8 cellular contexts compared by ENCODE assay signal in genomic region chr19:57319869-57320179, GRCh38. TPM values are rescaled to one million over a fixed set of nuclear protein-coding genes. Genes with fewer than 3 reads are reported as not detected.
DNase-seq lines count a peak whose midpoint lies in the region; ATAC-seq and TF ChIP-seq lines count a peak whose summit lies in the region.

No MANE protein-coding gene starts in this region.

- no peak for TF ChIP-seq CTCF in RWPE2 (IDR thresholded peaks at IDR 0.05; ENCODE audit: poor library complexity, severe bottlenecking)
- no peak for TF ChIP-seq CTCF in fibroblast of mammary gland (conservative IDR thresholded peaks at IDR 0.05; ENCODE audit: control insufficient read depth, insufficient read depth, low read depth, low read length)
- TF ChIP-seq CTCF in psoas muscle (IDR thresholded peaks at IDR 0.05) = no peak

- ATAC-seq in GM18517 (IDR thresholded peaks at IDR 0.05; ENCODE audit: unreplicated experiment) (peak; percentile 6), RWPE2 (ENCODE audit: low read depth) (no peak), psoas muscle (peak in 3 of 4 donors; percentile 39 to 41 (median 39)), GM19395 (IDR thresholded peaks at IDR 0.05; ENCODE audit: unreplicated experiment) (no peak)

- H3K27ac ChIP-seq in RWPE2 (ENCODE audit: poor library complexity, severe bottlenecking) (peak overlapping the region; percentile 6), psoas muscle (peak overlapping the region; percentile 92)

- H3K27me3 ChIP-seq in RWPE2 (ENCODE audit: insufficient read depth, poor library complexity, severe bottlenecking) (no peaks in the 10 kb centered on the region), psoas muscle (ENCODE audit: insufficient read depth in 3 of 3, low read length in 2 of 3) (peaks cover 0 to 3% (median 0%) of the 10 kb centered on the region in 3 donors)

- H3K36me3 ChIP-seq in RWPE2 (ENCODE audit: low read depth) (peaks cover 14% of the 10 kb centered on the region), psoas muscle (ENCODE audit: insufficient read depth in 1 of 2, low read depth in 1 of 2) (peaks cover 0 to 17% of the 10 kb centered on the region in 2 donors)

- WGBS in psoas muscle, 3 donors = 0% methylated on average over 1 of the region's 1 CpG

- H3K9me3 ChIP-seq in RWPE2 (ENCODE audit: severe bottlenecking) (no peaks in the 10 kb centered on the region), psoas muscle (no peaks in the 10 kb centered on the region)

- DNase-seq in RWPE2 (ENCODE audit: low spot score) (no peak), fibroblast of mammary gland (ENCODE audit: low read depth) (no peak), psoas muscle (no peak), NOMO-1 (lab: John Stamatoyannopoulos, UW; ENCODE audit: unreplicated experiment in 2 of 2) (no peak), NCI-H1092 (lab: John Stamatoyannopoulos, UW) (no peak), ACHN (no peak)

- in situ Hi-C loops in ACHN (cut with HindIII; ENCODE audit: low pct_ligation_motif_present, low pct_unique_long_range_greater_than_20kb, low sequenced_read_pairs) = no loop called here

- H3K4me3 ChIP-seq in RWPE2 (ENCODE audit: severe bottlenecking) = peak overlapping the region; percentile 82
- peak overlapping the region; percentile 83 for H3K4me3 ChIP-seq in fibroblast of mammary gland (ENCODE audit: control insufficient read depth, low read depth, low read length)
- H3K4me3 ChIP-seq in psoas muscle = peak overlapping the region; percentile 84

- intact Hi-C loops in psoas muscle (cut with DNase I) = loop anchor here (1.0 to 10.0 kb wide), 4 partner anchors 31 to 75 kb away; partner anchors contain the start of genes ZNF460 (in 2 of the 2), ZNF304 (in 1 of the 2) and ZNF805 (in 1 of the 2)

- H3K4me1 ChIP-seq in RWPE2 (ENCODE audit: insufficient read depth, poor library complexity, severe bottlenecking) (peaks cover 5% of the 10 kb centered on the region), psoas muscle (peaks cover 12% of the 10 kb centered on the region)

RNA-seq across cellular contexts. Expression of gene ZNF543, which starts 0.4 kb away (rescaled TPM):
- total RNA-seq in psoas muscle = 1 to 10 TPM; 6.7 to 6.8 (median 6.7) TPM
- 1 to 10 TPM; 1.0 to 3.9 (median 2.0) TPM for polyA plus RNA-seq in psoas muscle

RNA-seq across cellular contexts. Expression of gene ZNF304, which starts 31.2 kb away (rescaled TPM):
- total RNA-seq in psoas muscle = 1 to 10 TPM; 3.3 to 8.8 (median 6.8) TPM
- polyA plus RNA-seq in psoas muscle = 1 to 10 TPM; 2.3 to 6.2 (median 3.3) TPM

RNA-seq across cellular contexts. Expression of gene ZNF460, which starts 39.5 kb away (rescaled TPM):
- total RNA-seq in psoas muscle = 10 to 100 TPM; 30.1 to 54.0 (median 38.1) TPM
- 1 to 10 TPM; 1.0 to 7.0 (median 1.1) TPM for polyA plus RNA-seq in psoas muscle

RNA-seq across cellular contexts. Expression of gene TRAPPC2B, which starts 43.5 kb away (rescaled TPM):
- 10 to 100 TPM; 12.6 to 21.3 (median 17.5) TPM for total RNA-seq in psoas muscle
- 10 to 100 TPM; 30.9 to 78.7 (median 38.9) TPM for polyA plus RNA-seq in psoas muscle

RNA-seq across cellular contexts. Expression of gene ZNF547, which starts 43.5 kb away (rescaled TPM):
- total RNA-seq in psoas muscle = 1 to 10 TPM; 1.1 to 2.8 (median 1.9) TPM
- 1 to 10 TPM in 2 of 3 donors, under 1 TPM in 1; 0.80 to 3.3 (median 1.1) TPM for polyA plus RNA-seq in psoas muscle

Comparison
In these comparisons a context has a peak if more than half of its experiments do, and no peak if none do; other contexts are left out.
1. ATAC-seq: peak in GM18517 (single experiment) and psoas muscle (3 of 4); none in RWPE2 (single experiment) and GM19395 (single experiment).
2. Peak in every context shown above with its lines, with median percentiles within 50 percentile points of each other: H3K4me3 ChIP-seq.